Comparison of ENCODE assay signal across 18 cellular contexts in genomic region chr3:195286115-195286872, GRCh38. TPM values are rescaled to one million over a fixed set of nuclear protein-coding genes. Genes with fewer than 3 reads are reported as not detected.
DNase-seq lines count a peak whose midpoint lies in the region; ATAC-seq and TF ChIP-seq lines count a peak whose summit lies in the region.
"Had no signal": no experiment of that assay in that cellular context is flagged by ENCODE, and none has a peak within 500 bp of the region (broad histone marks: within the 10 kb centered on the region; RNA-seq: fewer than 3 reads in every experiment).

No MANE protein-coding gene starts in this region.

- peaks cover 7% of the 10 kb centered on the region for H3K9me1 ChIP-seq in IMR-90 (ENCODE audit: insufficient read depth, low read length)

- peak overlapping the region; percentile 65; the same call in 1 of the 2 replicates for H3K27ac ChIP-seq in IMR-90 (ENCODE audit: insufficient read depth, low read length)
- H3K27ac ChIP-seq: coronary artery, uterus had no signal

- H2AK5ac ChIP-seq in IMR-90 (ENCODE audit: low read depth, low read length) = peak overlapping the region; percentile 60; the same call in 1 of the 2 replicates

- peak overlapping the region; percentile 84; the same call in 1 of the 2 replicates for H3K18ac ChIP-seq in IMR-90 (ENCODE audit: low read depth, low read length)

- H3K9ac ChIP-seq in IMR-90 (ENCODE audit: low read depth, low read length) = no peak overlapping the region; the same call in 1 of the 2 replicates

- peak overlapping the region; percentile 82; the same call in 1 of the 2 replicates for H3K14ac ChIP-seq in IMR-90 (replicated peaks; ENCODE audit: low read depth, low read length)

- H3K79me1 ChIP-seq in IMR-90 (ENCODE audit: low read depth in 1 of 2, low read length in 2 of 2) = peaks cover 0 to 4% of the 10 kb centered on the region in 2 experiments; a peak in 1 of 4 replicates

- H3K36me3 Mint-ChIP-seq in type B pancreatic cell = peaks cover 9% of the 10 kb centered on the region

- peak overlapping the region; percentile 92 for H2BK20ac ChIP-seq in IMR-90 (ENCODE audit: low read depth, low read length)

- no peak for TF ChIP-seq POLR2A in IMR-90 (IDR thresholded peaks at IDR 0.05; ENCODE audit: low read depth, low read length)

- peak overlapping the region; percentile 88 for H2BK5ac ChIP-seq in IMR-90 (ENCODE audit: low read depth, low read length, poor library complexity, severe bottlenecking)

- 20% methylated on average over 1 of the region's 4 CpGs; no CpG with 5 or more reads in 1 of the 2 experiments for whole genome bisulfite sequencing in IMR-90 (ENCODE audit: extremely low coverage in 2 of 2, insufficient read length in 1 of 2), 2 experiments

- dilution Hi-C loops in IMR-90 (cut with HindIII; ENCODE audit: low sequenced_read_pairs, unreplicated experiment) = no loop called here

- peak; percentile 86 for ATAC-seq in IMR-90 (ENCODE audit: low read depth)
- ATAC-seq: K562; stimulated activated naive CD8-positive, alpha-beta T cell treated with anti-CD3 and anti-CD28 coated beads, Interleukin-15, Interleukin-2, amounts not matched to agents 100 U/mL and 50 U/mL, for 24 hours had no signal

- H2BK120ac ChIP-seq in IMR-90 (ENCODE audit: low read depth, low read length) = peak overlapping the region; percentile 90

- H3K9me3 ChIP-seq in IMR-90 (ENCODE audit: control insufficient read depth, insufficient read depth, low read length) = no peaks in the 10 kb centered on the region
- H3K9me3 ChIP-seq: uterus had no signal

- peak overlapping the region; percentile 87; the same call in 2 of the 3 replicates for H2BK15ac ChIP-seq in IMR-90 (ENCODE audit: low read depth, low read length)

- in situ Hi-C loops in IMR-90 (cut with MboI; ENCODE audit: low sequenced_read_pairs) = no loop called here
- in situ Hi-C loops in astrocyte of the cerebellum (cut with HindIII; ENCODE audit: low sequenced_read_pairs) = no loop called here

- H4K20me1 ChIP-seq in IMR-90 (ENCODE audit: insufficient read depth, low read length) = no peaks in the 10 kb centered on the region; the same call in none of the 2 replicates

- peaks cover 8% of the 10 kb centered on the region for H3K4me1 ChIP-seq in IMR-90 (ENCODE audit: control insufficient read depth, insufficient read depth, low read length)
- H3K4me1 ChIP-seq: uterus had no signal

- peak overlapping the region; percentile 80 for H3K23ac ChIP-seq in IMR-90 (ENCODE audit: low read depth, low read length)

- H4K91ac ChIP-seq in IMR-90 (ENCODE audit: insufficient read depth, low read depth, low read length) = peak overlapping the region; percentile 79; the same call in 1 of the 2 replicates

- peak overlapping the region; percentile 34; the same call in 1 of the 2 replicates for H4K5ac ChIP-seq in IMR-90 (ENCODE audit: low read depth, low read length)

- intact Hi-C loops in IMR-90 (cut with micrococcal nuclease) = loop anchor here (1.0 kb wide), 1 partner anchor 156 kb away; no protein-coding TSS in a partner anchor

- no peak overlapping the region for H3K4me3 Mint-ChIP-seq in type B pancreatic cell
- H3K4me3 Mint-ChIP-seq: memory B cell had no signal

- H2AK9ac ChIP-seq in IMR-90 (replicated peaks; ENCODE audit: low read depth, low read length, poor library complexity) = no peak overlapping the region

- no peaks in the 10 kb centered on the region for H3K27me3 Mint-ChIP-seq in type B pancreatic cell
- H3K27me3 Mint-ChIP-seq: memory B cell had no signal

- H3K27me3 ChIP-seq in IMR-90 (ENCODE audit: control insufficient read depth, insufficient read depth, low read length) = no peaks in the 10 kb centered on the region
- H3K27me3 ChIP-seq: uterus had no signal

- peaks cover 18% of the 10 kb centered on the region for H3K36me3 ChIP-seq in IMR-90 (ENCODE audit: control insufficient read depth, insufficient read depth, low read length)
- H3K36me3 ChIP-seq: uterus had no signal

- no peaks in the 10 kb centered on the region for H3K9me3 Mint-ChIP-seq in type B pancreatic cell
- H3K9me3 Mint-ChIP-seq: memory B cell had no signal

- no TSS peak for BruUV-seq in IMR-90 (replicated peaks; lab: Mats Ljungman, UMichigan)

- H3K4me1 Mint-ChIP-seq in type B pancreatic cell (ENCODE audit: unreplicated experiment) = no peaks in the 10 kb centered on the region
- H3K4me1 Mint-ChIP-seq: memory B cell had no signal

- TF ChIP-seq CTCF in AG10803 (conservative IDR thresholded peaks at IDR 0.05; ENCODE audit: low read length) = no peak
- no peak for TF ChIP-seq CTCF in IMR-90 (conservative IDR thresholded peaks at IDR 0.05; ENCODE audit: low read depth, low read length)
- TF ChIP-seq CTCF in astrocyte of the cerebellum (IDR thresholded peaks at IDR 0.05; ENCODE audit: low read depth, low read length, missing control alignments) = no peak
- no peak for TF ChIP-seq CTCF in foreskin fibroblast (IDR thresholded peaks at IDR 0.05; ENCODE audit: low read depth, low read length)
- no peak for TF ChIP-seq CTCF in type B pancreatic cell (conservative IDR thresholded peaks at IDR 0.05)

- CTCF ChIA-PET in IMR-90 (lab: Yijun Ruan, JAX) = interaction anchor here (0.6 to 1.8 kb wide), 2 partner anchors 8 to 16 kb away, joined by 3 to 8 read pairs; partner anchors contain the start of gene XXYLT1

- DNase-seq in AG10803 (ENCODE audit: low read depth) = peak; percentile 56
- DNase-seq in IMR-90 = peak; percentile 88
- DNase-seq in astrocyte of the cerebellum (ENCODE audit: low read depth) = peak; percentile 18
- peak; percentile 33 to 65 for DNase-seq in foreskin fibroblast
- DNase-seq in DMS 273 (lab: John Stamatoyannopoulos, UW; ENCODE audit: unreplicated experiment) = no peak
- no peak for DNase-seq in type B pancreatic cell (ENCODE audit: extremely low spot score, unreplicated experiment)
- DNase-seq in GF-D8 (lab: John Stamatoyannopoulos, UW) = no peak
- no peak for DNase-seq in NCI-H524 treated with DMSO at 0.1 percent for 48 hours (lab: John Stamatoyannopoulos, UW)
- DNase-seq: activated T-cell treated with anti-CD3 and anti-CD28 coated beads, Interleukin-2, amount 50 U/mL, for 1 hour; foreskin melanocyte; NCI-H1436 treated with DMSO at 0.1 percent for 48 hours; NCI-H446; nucleus accumbens; stimulated activated naive CD8-positive, alpha-beta T cell treated with anti-CD3 and anti-CD28 coated beads, Interleukin-15, Interleukin-2, amounts not matched to agents 100 U/mL and 50 U/mL, for 24 hours; uterus had no signal

- no peak overlapping the region for H2AFZ ChIP-seq in IMR-90 (replicated peaks; ENCODE audit: low read length, poor library complexity)

- H3K4ac ChIP-seq in IMR-90 (ENCODE audit: low read depth, low read length) = peak overlapping the region; percentile 84; the same call in 1 of the 2 replicates

- POLR2A ChIA-PET in IMR-90 (lab: Charles Lee; ENCODE audit: unreplicated experiment) = no interaction called here

- no peak overlapping the region for H3K4me3 ChIP-seq in AG10803 (ENCODE audit: low read length)
- no peak overlapping the region for H3K4me3 ChIP-seq in IMR-90 (ENCODE audit: insufficient read depth, low read depth, low read length)
- H3K4me3 ChIP-seq in astrocyte of the cerebellum (ENCODE audit: low read depth, low read length) = no peak overlapping the region
- no peak overlapping the region for H3K4me3 ChIP-seq in foreskin fibroblast (ENCODE audit: low read depth in 1 of 2, low read length in 2 of 2)
- H3K4me3 ChIP-seq: coronary artery, K562, uterus had no signal

- H3K56ac ChIP-seq in IMR-90 (ENCODE audit: extremely low read depth, insufficient read depth, low read length) = peak overlapping the region; percentile 49; the same call in 1 of the 2 replicates

- H3K4me2 ChIP-seq in IMR-90 (ENCODE audit: low read depth, low read length) = peak overlapping the region; percentile 84

- H4K8ac ChIP-seq in IMR-90 (ENCODE audit: low read depth in 2 of 2, low read length in 2 of 2) = peak overlapping the region in 1 of 2 experiments; percentile 76; a peak in 2 of 4 replicates

- TF ChIP-seq RAD21 in IMR-90 (IDR thresholded peaks at IDR 0.05; ENCODE audit: low read length) = no peak

- H3K27ac Mint-ChIP-seq in type B pancreatic cell = no peak overlapping the region
- H3K27ac Mint-ChIP-seq: memory B cell had no signal

TF ChIP-seq in IMR-90, 13 proteins besides CTCF, POLR2A, EP300 and RAD21:
- TF ChIP-seq FOS (IDR thresholded peaks at IDR 0.05; ENCODE audit: low read depth, low read length) (peak; percentile 60; the same call in 1 of the 2 replicates), BHLHE40 (IDR thresholded peaks at IDR 0.05; ENCODE audit: low read depth, low read length) (peak; percentile 32; the same call in 1 of the 2 replicates), RCOR1 (IDR thresholded peaks at IDR 0.05; ENCODE audit: insufficient replicate concordance, low read length) (no peak), NFE2L2 (IDR thresholded peaks at IDR 0.05; ENCODE audit: low read depth, low read length) (no peak), RFX5 (IDR thresholded peaks at IDR 0.05; ENCODE audit: low read depth, low read length) (no peak), MAZ (IDR thresholded peaks at IDR 0.05; ENCODE audit: borderline replicate concordance, low read depth, low read length) (no peak), ELK1 (IDR thresholded peaks at IDR 0.05; ENCODE audit: borderline replicate concordance, low read depth, low read length) (no peak), CEBPB (IDR thresholded peaks at IDR 0.05; ENCODE audit: low read depth, low read length) (peak; percentile 75)

RNA-seq across cellular contexts. Expression of gene XXYLT1, which starts 15.3 kb away (rescaled TPM):
- total RNA-seq in IMR-90 (2012; rRNA removed) (13.1 and 14.7 TPM in 2 replicates), type B pancreatic cell (ENCODE audit: low replicate concordance) (10.4 and 27.0 TPM in 2 replicates)
- polyA plus RNA-seq in IMR-90 (2012; rRNA removed) = 18.1 and 18.6 TPM in 2 replicates
- 11.0 and 16.4 TPM in 2 replicates for polyA plus RNA-seq in IMR-90 (2012; cell fraction: cytosol; rRNA removed)
- 18.8 and 22.3 TPM in 2 replicates for polyA plus RNA-seq in IMR-90 (2012; cell fraction: nucleus; rRNA removed; ENCODE audit: low replicate concordance)

Comparison
In these comparisons a context has a peak if more than half of its experiments do, and no peak if none do; other contexts are left out.
1. DNase-seq: peak in AG10803 (single experiment), IMR-90 (single experiment), astrocyte of the cerebellum (single experiment) and foreskin fibroblast (2 of 2); none in DMS 273 (single experiment), type B pancreatic cell (single experiment), GF-D8 (single experiment) and NCI-H524 treated with DMSO at 0.1 percent for 48 hours (single experiment).